ENCODE assay signal across 8 cellular contexts in the genomic region with DNA sequence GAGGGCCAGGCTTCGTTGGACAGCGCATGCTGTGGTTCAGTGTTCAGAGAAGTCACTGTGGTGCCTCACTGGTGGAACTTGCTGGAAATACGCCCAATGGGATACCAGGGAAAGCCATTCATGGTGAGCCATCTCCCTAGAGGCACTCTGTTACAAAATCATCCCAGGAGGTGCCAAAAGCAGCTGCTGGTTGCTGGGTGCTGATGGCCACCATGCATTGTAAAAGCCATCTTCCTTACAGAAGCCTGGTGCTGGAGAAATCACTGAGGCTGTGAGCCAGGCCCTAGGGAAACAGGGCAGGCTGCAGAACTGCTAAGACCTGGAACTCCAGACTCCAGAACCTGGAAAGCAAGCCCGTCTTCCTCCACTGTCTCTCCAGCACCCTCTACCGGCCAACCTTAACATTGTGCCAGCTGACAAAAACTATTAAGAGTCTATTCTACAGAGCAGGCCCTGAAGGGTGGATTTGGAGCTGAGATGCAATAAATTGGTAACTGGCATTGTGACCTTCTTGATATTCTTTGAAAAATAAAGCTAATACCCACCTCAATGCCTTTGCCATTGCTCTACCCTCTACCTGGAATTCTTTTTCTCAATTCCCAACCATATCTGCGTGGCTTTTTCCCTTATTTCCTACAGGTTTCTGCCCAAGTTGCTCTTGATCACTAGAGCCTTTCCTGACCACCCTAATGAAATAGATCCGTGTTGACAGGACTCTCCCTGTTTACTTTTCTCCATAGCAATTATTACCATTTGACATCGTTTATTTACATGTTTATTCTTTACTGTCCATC. TPM values are rescaled to one million over a fixed set of nuclear protein-coding genes. Genes with fewer than 3 reads are reported as not detected.
DNase-seq lines count a peak whose midpoint lies in the region; ATAC-seq and TF ChIP-seq lines count a peak whose summit lies in the region.

No MANE protein-coding gene starts in this region.

- no peak overlapping the region for H3K27ac ChIP-seq in heart right ventricle

- H3K4me1 ChIP-seq in heart right ventricle = peaks cover 0 to 6% (median 0%) of the 10 kb centered on the region in 9 donors

- DNase-seq in GM04503 (ENCODE audit: low read depth) (peak; percentile 40), NCI-H1092 treated with DMSO at 0.1 percent for 48 hours (lab: John Stamatoyannopoulos, UW) (peak; percentile 68), SW 1271 (lab: John Stamatoyannopoulos, UW) (peak; percentile 31 to 70), heart right ventricle (peak; percentile 50 to 75), putamen (ENCODE audit: low spot score) (peak; percentile 57)
- DNase-seq in activated naive CD8-positive, alpha-beta T cell treated with anti-CD3 and anti-CD28 coated beads, Interleukin-2, amount 50 U/mL, for 16 hours (ENCODE audit: low read depth, low spot score) = peak; percentile 37

- 57 to 60% methylated on average over 8 of the region's 8 CpGs for WGBS in heart right ventricle, 2 donors

- peak; percentile 71 to 88 (median 84) for TF ChIP-seq CTCF in heart right ventricle (IDR thresholded peaks at IDR 0.05)

- no peaks in the 10 kb centered on the region for H3K27me3 ChIP-seq in heart right ventricle

- no peaks in the 10 kb centered on the region for H3K36me3 ChIP-seq in heart right ventricle

- ATAC-seq in heart right ventricle = peak in 5 of 8 donors; percentile 55 to 77 (median 67)
- no peak for ATAC-seq in HG03457 (IDR thresholded peaks at IDR 0.05; ENCODE audit: unreplicated experiment)
- no peak for ATAC-seq in GM21717 (IDR thresholded peaks at IDR 0.05; ENCODE audit: unreplicated experiment)

- intact Hi-C loops in heart right ventricle (cut with DNase I) = loop anchor here in 9 of 10 donors (2.0 to 10.0 kb wide), 13 partner anchors 87 to 690 kb away; no protein-coding TSS in a partner anchor

- H3K4me3 ChIP-seq in heart right ventricle = no peak overlapping the region

- peaks cover 0 to 1% (median 0%) of the 10 kb centered on the region in 11 donors for H3K9me3 ChIP-seq in heart right ventricle

RNA-seq across cellular contexts. Expression of a gene that starts 18.5 kb away (rescaled TPM):
- total RNA-seq in heart right ventricle = 10 to 100 TPM; 41.4 to 82.1 (median 51.1) TPM
- 100 to 1,000 TPM in 1 of 2 donors, 10 to 100 TPM in 1; 59.8 to 239 TPM for polyA plus RNA-seq in heart right ventricle

RNA-seq across cellular contexts. Expression of a gene that starts 56.6 kb away (rescaled TPM):
- total RNA-seq in heart right ventricle = 1 to 10 TPM; 3.6 to 7.1 (median 5.7) TPM
- 1 to 10 TPM; 3.2 to 4.5 TPM for polyA plus RNA-seq in heart right ventricle

Comparison
In these comparisons a context has a peak if more than half of its experiments do, and no peak if none do; other contexts are left out.
1. ATAC-seq: peak in heart right ventricle (5 of 8); none in HG03457 (single experiment) and GM21717 (single experiment).
2. Peak in every context shown above with its lines, with median percentiles within 50 percentile points of each other: DNase-seq.